8 cellular contexts compared by ENCODE assay signal in the genomic region with DNA sequence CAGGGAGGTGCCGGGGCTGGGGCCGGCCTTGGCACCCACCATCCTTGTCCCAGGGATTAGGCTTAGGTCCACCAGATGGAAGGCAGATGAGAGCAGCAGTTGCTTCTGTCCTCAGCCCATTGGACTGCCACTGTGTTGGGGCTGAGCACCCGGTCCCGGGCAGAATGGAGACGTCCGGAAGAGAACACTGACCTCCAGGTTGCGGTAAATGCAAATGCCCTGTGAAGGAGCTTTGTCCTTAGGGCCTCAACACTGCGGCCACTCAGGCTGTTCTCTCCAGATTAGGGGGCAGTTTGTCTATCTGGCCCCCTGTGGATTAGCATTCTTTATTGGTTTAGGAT. TPM values are rescaled to one million over a fixed set of nuclear protein-coding genes. Genes with fewer than 3 reads are reported as not detected.
DNase-seq lines count a peak whose midpoint lies in the region; ATAC-seq lines count a peak whose summit lies in the region.

A gene (minus strand): TSS at position 276 of the 341 bp plus-strand sequence. CDS start 234 bp downstream, at position 42.

- no peak for DNase-seq in activated naive CD8-positive, alpha-beta T cell treated with anti-CD3 and anti-CD28 coated beads, Interleukin-2, amount 10 ng/mL, durations not matched to agents 7 days and 5 days
- no peak for DNase-seq in stimulated activated naive B cell treated with anti-CD40 and anti-IgM and Interleukin-4, amounts not matched to agents 10 μg/mL and 1 μg/mL and 100 μg/mL, for 72 hours
- no peak for DNase-seq in iPS-NIHi7 (ENCODE audit: extremely low spot score)
- DNase-seq in middle frontal gyrus (ENCODE audit: extremely low spot score, low spot score) = no peak
- no peak for DNase-seq in MV-4-11 (lab: John Stamatoyannopoulos, UW)

- ATAC-seq in activated naive CD8-positive, alpha-beta T cell treated with anti-CD3 and anti-CD28 coated beads, Interleukin-2, amount 10 ng/mL, durations not matched to agents 7 days and 5 days (ENCODE audit: low read depth) = no peak
- ATAC-seq in stimulated activated naive B cell treated with anti-CD40 and anti-IgM and Interleukin-4, amounts not matched to agents 10 μg/mL and 1 μg/mL and 100 μg/mL, for 72 hours (replicated peaks) = no peak
- ATAC-seq in GM19397 (IDR thresholded peaks at IDR 0.05; ENCODE audit: unreplicated experiment) = no peak

- no peaks in the 10 kb centered on the region for H3K27me3 ChIP-seq in HUES48 (ENCODE audit: control insufficient read depth, insufficient read depth, low read length)

- H3K27ac ChIP-seq in HUES48 (ENCODE audit: low read depth, low read length) = peak within 1 kb of the TSS; percentile 81

- peak within 1 kb of the TSS; percentile 99 for H3K27ac Mint-ChIP-seq in activated naive CD8-positive, alpha-beta T cell treated with anti-CD3 and anti-CD28 coated beads, Interleukin-2, amount 10 ng/mL, durations not matched to agents 7 days and 5 days
- peak within 1 kb of the TSS; percentile 98 for H3K27ac Mint-ChIP-seq in stimulated activated naive B cell treated with anti-CD40 and anti-IgM and Interleukin-4, amounts not matched to agents 10 μg/mL and 1 μg/mL and 100 μg/mL, for 72 hours

- H3K9ac ChIP-seq in HUES48 (ENCODE audit: low read depth, low read length) = peak within 1 kb of the TSS; percentile 77

- POLR2A ChIA-PET in activated naive CD8-positive, alpha-beta T cell treated with anti-CD3 and anti-CD28 coated beads, Interleukin-2, amount 10 ng/mL, durations not matched to agents 7 days and 5 days (lab: Charles Lee) = interaction anchor here (0.7 to 2.5 kb wide), 12 partner anchors 8 to 737 kb away, joined by 3 to 27 read pairs (median 7); a partner anchor contains a TSS

- peaks cover 43% of the 10 kb centered on the region for H3K4me1 Mint-ChIP-seq in activated naive CD8-positive, alpha-beta T cell treated with anti-CD3 and anti-CD28 coated beads, Interleukin-2, amount 10 ng/mL, durations not matched to agents 7 days and 5 days
- peaks cover 31 to 53% of the 10 kb centered on the region in 2 donors for H3K4me1 Mint-ChIP-seq in stimulated activated naive B cell treated with anti-CD40 and anti-IgM and Interleukin-4, amounts not matched to agents 10 μg/mL and 1 μg/mL and 100 μg/mL, for 72 hours

- H3K9me3 ChIP-seq in HUES48 (ENCODE audit: control insufficient read depth, insufficient read depth, low read length) (no peaks in the 10 kb centered on the region), iPS-18c (ENCODE audit: control insufficient read depth, insufficient read depth, low read length) (no peaks in the 10 kb centered on the region)

- H3K9me3 Mint-ChIP-seq in activated naive CD8-positive, alpha-beta T cell treated with anti-CD3 and anti-CD28 coated beads, Interleukin-2, amount 10 ng/mL, durations not matched to agents 7 days and 5 days = no peaks in the 10 kb centered on the region
- H3K9me3 Mint-ChIP-seq in stimulated activated naive B cell treated with anti-CD40 and anti-IgM and Interleukin-4, amounts not matched to agents 10 μg/mL and 1 μg/mL and 100 μg/mL, for 72 hours = peaks cover 0 to 1% of the 10 kb centered on the region in 2 donors

- peaks cover 58% of the 10 kb centered on the region for H3K36me3 ChIP-seq in HUES48 (ENCODE audit: control insufficient read depth, insufficient read depth, low read length)

- peaks cover 28% of the 10 kb centered on the region for H3K4me1 ChIP-seq in HUES48 (ENCODE audit: control insufficient read depth, insufficient read depth, low read length)

- H3K4me3 ChIP-seq in HUES48 (ENCODE audit: low read depth, low read length) (peak within 1 kb of the TSS; percentile 95), iPS-18c (ENCODE audit: insufficient read depth, low read depth, low read length) (peak within 1 kb of the TSS; percentile 99)

- H3K4me3 Mint-ChIP-seq in activated naive CD8-positive, alpha-beta T cell treated with anti-CD3 and anti-CD28 coated beads, Interleukin-2, amount 10 ng/mL, durations not matched to agents 7 days and 5 days = peak within 1 kb of the TSS; percentile 99
- peak within 1 kb of the TSS; percentile 94 to 97 for H3K4me3 Mint-ChIP-seq in stimulated activated naive B cell treated with anti-CD40 and anti-IgM and Interleukin-4, amounts not matched to agents 10 μg/mL and 1 μg/mL and 100 μg/mL, for 72 hours

- no peaks in the 10 kb centered on the region for H3K27me3 Mint-ChIP-seq in activated naive CD8-positive, alpha-beta T cell treated with anti-CD3 and anti-CD28 coated beads, Interleukin-2, amount 10 ng/mL, durations not matched to agents 7 days and 5 days
- no peaks in the 10 kb centered on the region for H3K27me3 Mint-ChIP-seq in stimulated activated naive B cell treated with anti-CD40 and anti-IgM and Interleukin-4, amounts not matched to agents 10 μg/mL and 1 μg/mL and 100 μg/mL, for 72 hours

- peaks cover 44% of the 10 kb centered on the region for H3K36me3 Mint-ChIP-seq in activated naive CD8-positive, alpha-beta T cell treated with anti-CD3 and anti-CD28 coated beads, Interleukin-2, amount 10 ng/mL, durations not matched to agents 7 days and 5 days
- peaks cover 47 to 65% of the 10 kb centered on the region in 2 donors for H3K36me3 Mint-ChIP-seq in stimulated activated naive B cell treated with anti-CD40 and anti-IgM and Interleukin-4, amounts not matched to agents 10 μg/mL and 1 μg/mL and 100 μg/mL, for 72 hours

RNA-seq across cellular contexts. Expression of the gene that starts here (rescaled TPM):
- total RNA-seq in activated naive CD8-positive, alpha-beta T cell treated with anti-CD3 and anti-CD28 coated beads, Interleukin-2, amount 10 ng/mL, durations not matched to agents 7 days and 5 days = under 1 TPM; 0.14 to 0.17 TPM
